In the genomic region with DNA sequence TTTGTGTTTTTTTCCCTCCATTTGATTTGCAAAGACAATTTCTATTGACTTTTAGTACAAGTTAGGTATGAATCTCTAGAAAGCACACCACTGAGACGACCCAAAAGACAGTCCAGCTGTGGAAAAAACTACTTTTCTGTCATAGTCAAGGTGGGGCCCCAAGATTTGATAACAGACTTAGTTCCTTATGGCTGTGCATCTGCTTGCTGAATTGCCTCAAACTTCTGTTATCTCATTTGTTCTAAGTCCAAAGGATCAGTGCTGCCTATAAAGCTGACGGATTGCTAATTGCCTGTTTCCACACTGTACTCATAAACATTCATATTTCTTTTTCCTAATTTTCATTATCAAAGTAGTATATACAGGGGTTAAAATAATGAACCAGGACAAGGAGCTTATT, we compare ENCODE assay signal across 1 cellular context.
TF ChIP-seq lines count a peak whose summit lies in the region.

No MANE protein-coding gene starts in this region.

TF ChIP-seq in SK-N-SH, 30 proteins besides CTCF, POLR2A, EP300 and RAD21 (continued from another document):
- no peak for TF ChIP-seq POLR2AphosphoS5 (IDR thresholded peaks at IDR 0.05; ENCODE audit: low read depth, low read length)
- TF ChIP-seq, protein P1, sequence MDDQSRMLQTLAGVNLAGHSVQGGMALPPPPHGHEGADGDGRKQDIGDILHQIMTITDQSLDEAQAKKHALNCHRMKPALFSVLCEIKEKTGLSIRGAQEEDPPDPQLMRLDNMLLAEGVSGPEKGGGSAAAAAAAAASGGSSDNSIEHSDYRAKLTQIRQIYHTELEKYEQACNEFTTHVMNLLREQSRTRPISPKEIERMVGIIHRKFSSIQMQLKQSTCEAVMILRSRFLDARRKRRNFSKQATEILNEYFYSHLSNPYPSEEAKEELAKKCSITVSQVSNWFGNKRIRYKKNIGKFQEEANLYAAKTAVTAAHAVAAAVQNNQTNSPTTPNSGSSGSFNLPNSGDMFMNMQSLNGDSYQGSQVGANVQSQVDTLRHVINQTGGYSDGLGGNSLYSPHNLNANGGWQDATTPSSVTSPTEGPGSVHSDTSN (IDR thresholded peaks at IDR 0.05) = no peak
- TF ChIP-seq FOSL2 (IDR thresholded peaks at IDR 0.05; ENCODE audit: borderline replicate concordance, low read depth) = no peak
- no peak for TF ChIP-seq EZH2phosphoT487 (IDR thresholded peaks at IDR 0.05; ENCODE audit: borderline replicate concordance, low read depth)
- no peak for TF ChIP-seq RXRA (IDR thresholded peaks at IDR 0.05; ENCODE audit: borderline replicate concordance, low read depth)
- TF ChIP-seq FOXM1 (IDR thresholded peaks at IDR 0.05; ENCODE audit: low read depth) = no peak
